15 cellular contexts compared by ENCODE assay signal in the genomic region with DNA sequence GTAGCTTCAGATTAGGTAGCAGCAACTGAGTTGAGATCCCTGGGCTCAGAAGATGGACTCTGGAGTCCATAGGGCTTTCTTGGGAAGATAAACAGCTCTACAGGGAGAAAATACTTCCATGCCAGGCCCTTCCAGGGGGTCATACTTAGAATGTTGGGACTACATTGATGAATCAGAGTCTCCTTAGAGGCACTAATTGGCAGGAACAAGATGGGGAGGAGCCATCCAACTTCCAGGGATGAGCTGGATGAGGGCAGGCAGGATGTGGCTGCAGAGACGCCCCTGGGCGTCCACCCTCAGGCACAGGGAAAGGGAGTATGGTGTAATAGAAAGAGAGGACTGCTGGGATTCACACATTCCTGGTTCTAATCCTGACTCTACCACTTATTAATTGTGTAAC.
DNase-seq lines count a peak whose midpoint lies in the region; ATAC-seq and TF ChIP-seq lines count a peak whose summit lies in the region.
"Had no signal": no experiment of that assay in that cellular context is flagged by ENCODE, and none has a peak within 500 bp of the region (broad histone marks: within the 10 kb centered on the region; RNA-seq: fewer than 3 reads in every experiment).

No MANE protein-coding gene starts in this region.

- H2AFZ ChIP-seq in IMR-90 (replicated peaks; ENCODE audit: low read length, poor library complexity), result no peak overlapping the region

- no peak overlapping the region for H4K91ac ChIP-seq in IMR-90 (ENCODE audit: insufficient read depth, low read depth, low read length)

- H3K4me1 ChIP-seq in IMR-90 (ENCODE audit: control insufficient read depth, insufficient read depth, low read length), result peaks cover 8% of the 10 kb centered on the region
- peaks cover 11% of the 10 kb centered on the region for H3K4me1 ChIP-seq in mucosa of descending colon (ENCODE audit: low read depth)
- no peaks in the 10 kb centered on the region for H3K4me1 ChIP-seq in mesendoderm (ENCODE audit: control insufficient read depth, low read depth, low read length)

- H2BK120ac ChIP-seq in IMR-90 (ENCODE audit: low read depth, low read length) (peak overlapping the region; percentile 50; the same call in 1 of the 2 replicates), mesendoderm (ENCODE audit: low read depth, low read length) (no peak overlapping the region)

- H3K18ac ChIP-seq in IMR-90 (ENCODE audit: low read depth, low read length) (no peak overlapping the region), mesendoderm (ENCODE audit: low read length) (no peak overlapping the region)

- CTCF ChIA-PET in IMR-90 (lab: Yijun Ruan, JAX), result no interaction called here

- H3K27me3 ChIP-seq in IMR-90 (ENCODE audit: control insufficient read depth, insufficient read depth, low read length), result no peaks in the 10 kb centered on the region
- H3K27me3 ChIP-seq in mesendoderm (ENCODE audit: insufficient read depth, low read length, poor library complexity), result no peaks in the 10 kb centered on the region
- H3K27me3 ChIP-seq: thyroid gland had no signal

- H3K36me3 ChIP-seq in IMR-90 (ENCODE audit: control insufficient read depth, insufficient read depth, low read length) (no peaks in the 10 kb centered on the region), mucosa of descending colon (ENCODE audit: low read depth) (no peaks in the 10 kb centered on the region), mesendoderm (ENCODE audit: control insufficient read depth, insufficient read depth, low read length) (no peaks in the 10 kb centered on the region)
- H3K36me3 ChIP-seq: thyroid gland had no signal

- no CpG with 5 or more reads among the region's 2 CpGs for WGBS in IMR-90 (ENCODE audit: extremely low coverage in 2 of 2, insufficient read length in 1 of 2), 2 experiments
- WGBS in mesendoderm (ENCODE audit: extremely low coverage, insufficient coverage, low lambda C conversion rate), result no CpG with 5 or more reads among the region's 2 CpGs

- H3K23ac ChIP-seq in IMR-90 (ENCODE audit: low read depth, low read length), result peak overlapping the region; percentile 25; the same call in 1 of the 2 replicates
- H3K23ac ChIP-seq in mesendoderm (ENCODE audit: low read length), result no peak overlapping the region

- H3K9ac ChIP-seq in IMR-90 (ENCODE audit: low read depth, low read length) (no peak overlapping the region), mesendoderm (ENCODE audit: low read length) (no peak overlapping the region)

- H2AK9ac ChIP-seq in IMR-90 (replicated peaks; ENCODE audit: low read depth, low read length, poor library complexity), result no peak overlapping the region

- TF ChIP-seq POLR2A in IMR-90 (IDR thresholded peaks at IDR 0.05; ENCODE audit: low read depth, low read length), result no peak

- H3K4me2 ChIP-seq in IMR-90 (ENCODE audit: low read depth, low read length) (no peak overlapping the region), mesendoderm (ENCODE audit: low read length) (no peak overlapping the region)

- intact Hi-C loops in IMR-90 (cut with micrococcal nuclease), result loop anchor here (2.0 kb wide), 1 partner anchor 16 kb away; no protein-coding TSS in a partner anchor
- intact Hi-C loops in mucosa of descending colon (cut with DNase I, micrococcal nuclease), result no loop called here

- H3K27ac ChIP-seq in IMR-90 (ENCODE audit: insufficient read depth, low read length) (no peak overlapping the region), mesendoderm (ENCODE audit: low read depth, low read length) (no peak overlapping the region)
- H3K27ac ChIP-seq: thyroid gland had no signal

- H3K9me3 ChIP-seq in IMR-90 (ENCODE audit: control insufficient read depth, insufficient read depth, low read length) (no peaks in the 10 kb centered on the region), mucosa of descending colon (no peaks in the 10 kb centered on the region)
- H3K9me3 ChIP-seq: thyroid gland had no signal

- 0 out of 2 replicates have a peak, but pooled peaks cover 5% of the 10 kb centered on the region for H3K9me1 ChIP-seq in IMR-90 (ENCODE audit: insufficient read depth, low read length)

- in situ Hi-C loops in IMR-90 (cut with MboI; ENCODE audit: low sequenced_read_pairs), result no loop called here

- H2BK15ac ChIP-seq in IMR-90 (ENCODE audit: low read depth, low read length) (peak overlapping the region; percentile 7; the same call in 1 of the 3 replicates), mesendoderm (replicated peaks; ENCODE audit: low read depth) (no peak overlapping the region)

- peak; percentile 57 for ATAC-seq in IMR-90 (ENCODE audit: low read depth)
- peak; percentile 14 for ATAC-seq in mucosa of descending colon
- ATAC-seq in GM18867 (IDR thresholded peaks at IDR 0.05; ENCODE audit: unreplicated experiment), result no peak
- ATAC-seq: HCT116, T-cell had no signal

- no peak for TF ChIP-seq RAD21 in IMR-90 (IDR thresholded peaks at IDR 0.05; ENCODE audit: low read length)

- H3K79me2 ChIP-seq in mesendoderm (ENCODE audit: control insufficient read depth, insufficient read depth, low read length), result no peaks in the 10 kb centered on the region

- BruUV-seq in IMR-90 (replicated peaks; lab: Mats Ljungman, UMichigan), result no TSS peak

- H3K4ac ChIP-seq in IMR-90 (ENCODE audit: low read depth, low read length), result peak overlapping the region; percentile 58
- H3K4ac ChIP-seq in mesendoderm (ENCODE audit: low read depth, low read length), result no peak overlapping the region

- H2BK5ac ChIP-seq in IMR-90 (ENCODE audit: low read depth, low read length, poor library complexity, severe bottlenecking), result no peak overlapping the region
- no peak overlapping the region for H2BK5ac ChIP-seq in mesendoderm (ENCODE audit: low read length)

- H3K79me1 ChIP-seq in IMR-90 (ENCODE audit: low read depth in 1 of 2, low read length in 2 of 2), result peaks cover 4 to 27% of the 10 kb centered on the region in 2 experiments; a peak in 3 of 4 replicates
- H3K79me1 ChIP-seq in mesendoderm (ENCODE audit: low read length), result no peaks in the 10 kb centered on the region

- H3K4me3 ChIP-seq in AG09309 (ENCODE audit: control insufficient read depth, low read depth, low read length), result no peak overlapping the region
- no peak overlapping the region for H3K4me3 ChIP-seq in IMR-90 (ENCODE audit: insufficient read depth, low read depth, low read length)
- no peak overlapping the region for H3K4me3 ChIP-seq in cardiac fibroblast (replicated peaks in 1 of 2; ENCODE audit: low read depth in 2 of 2, low read length in 2 of 2)
- no peak overlapping the region for H3K4me3 ChIP-seq in mucosa of descending colon
- no peak overlapping the region for H3K4me3 ChIP-seq in mesendoderm (ENCODE audit: low read length)
- H3K4me3 ChIP-seq: thyroid gland had no signal

- DNase-seq in AG09309 (ENCODE audit: low read depth), result peak; percentile 48
- DNase-seq in IMR-90, result peak; percentile 33
- peak; percentile 62 to 63 for DNase-seq in cardiac fibroblast (ENCODE audit: low read depth in 2 of 2)
- peak in 2 of 3 donors; percentile 32 to 35 for DNase-seq in mucosa of descending colon
- no peak for DNase-seq in DMS153 treated with DMSO at 0.1 percent for 48 hours (lab: John Stamatoyannopoulos, UW; ENCODE audit: unreplicated experiment)
- no peak for DNase-seq in CD1c-positive myeloid dendritic cell (ENCODE audit: extremely low spot score)
- DNase-seq in mesendoderm, result no peak
- DNase-seq: activated gamma-delta T cell; NCI-H774; stimulated activated CD4-positive, alpha-beta T cell treated with anti-CD3 and anti-CD28 coated beads, Interleukin-4, amount 100 ng/mL, for 1 hour; stimulated activated CD8-positive, alpha-beta memory T cell treated with anti-CD3 and anti-CD28 coated beads, Interleukin-4, amount 100 ng/mL, for 48 hours; T-cell; thyroid gland had no signal

- peak overlapping the region; percentile 73; the same call in 1 of the 2 replicates for H3K14ac ChIP-seq in IMR-90 (replicated peaks; ENCODE audit: low read depth, low read length)

- H4K8ac ChIP-seq in IMR-90 (ENCODE audit: low read depth in 2 of 2, low read length in 2 of 2) (peak overlapping the region in 1 of 2 experiments; percentile 35; a peak in 1 of 4 replicates), mesendoderm (ENCODE audit: low read depth, low read length) (no peak overlapping the region)

- H4K5ac ChIP-seq in IMR-90 (ENCODE audit: low read depth, low read length) (no peak overlapping the region), mesendoderm (ENCODE audit: low read length) (no peak overlapping the region)

- H2BK20ac ChIP-seq in IMR-90 (ENCODE audit: low read depth, low read length), result no peak overlapping the region; the same call in 1 of the 2 replicates

- no peak for TF ChIP-seq CTCF in AG09309 (IDR thresholded peaks at IDR 0.05; ENCODE audit: control insufficient read depth, insufficient read depth, low read depth, low read length, missing control alignments)
- TF ChIP-seq CTCF in IMR-90 (conservative IDR thresholded peaks at IDR 0.05; ENCODE audit: low read depth, low read length), result no peak
- TF ChIP-seq CTCF in cardiac fibroblast (IDR thresholded peaks at IDR 0.05; ENCODE audit: low read depth, low read length), result no peak
- TF ChIP-seq CTCF in mucosa of descending colon (IDR thresholded peaks at IDR 0.05), result no peak

- dilution Hi-C loops in IMR-90 (cut with HindIII; ENCODE audit: low sequenced_read_pairs, unreplicated experiment), result no loop called here

- H2AK5ac ChIP-seq in IMR-90 (ENCODE audit: low read depth, low read length) (no peak overlapping the region), mesendoderm (ENCODE audit: low read length) (no peak overlapping the region)

- H3K56ac ChIP-seq in IMR-90 (ENCODE audit: extremely low read depth, insufficient read depth, low read length) (no peak overlapping the region), mesendoderm (ENCODE audit: low read length) (no peak overlapping the region)

- H4K20me1 ChIP-seq in IMR-90 (ENCODE audit: insufficient read depth, low read length), result no peaks in the 10 kb centered on the region

- POLR2A ChIA-PET in IMR-90 (lab: Charles Lee; ENCODE audit: unreplicated experiment), result no interaction called here

TF ChIP-seq in IMR-90, 13 proteins besides CTCF, POLR2A, EP300 and RAD21:
- no peak for TF ChIP-seq RCOR1 (IDR thresholded peaks at IDR 0.05; ENCODE audit: insufficient replicate concordance, low read length)
- TF ChIP-seq, protein P1, sequence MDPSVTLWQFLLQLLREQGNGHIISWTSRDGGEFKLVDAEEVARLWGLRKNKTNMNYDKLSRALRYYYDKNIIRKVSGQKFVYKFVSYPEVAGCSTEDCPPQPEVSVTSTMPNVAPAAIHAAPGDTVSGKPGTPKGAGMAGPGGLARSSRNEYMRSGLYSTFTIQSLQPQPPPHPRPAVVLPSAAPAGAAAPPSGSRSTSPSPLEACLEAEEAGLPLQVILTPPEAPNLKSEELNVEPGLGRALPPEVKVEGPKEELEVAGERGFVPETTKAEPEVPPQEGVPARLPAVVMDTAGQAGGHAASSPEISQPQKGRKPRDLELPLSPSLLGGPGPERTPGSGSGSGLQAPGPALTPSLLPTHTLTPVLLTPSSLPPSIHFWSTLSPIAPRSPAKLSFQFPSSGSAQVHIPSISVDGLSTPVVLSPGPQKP (IDR thresholded peaks at IDR 0.05; ENCODE audit: borderline replicate concordance, low read depth, low read length), result no peak
- no peak for TF ChIP-seq CEBPB (IDR thresholded peaks at IDR 0.05; ENCODE audit: low read depth, low read length)
- no peak for TF ChIP-seq CHD1 (IDR thresholded peaks at IDR 0.05; ENCODE audit: low read depth, low read length)

Comparison
In these comparisons a context has a peak if more than half of its experiments do, and no peak if none do; other contexts are left out.
1. DNase-seq: peak in AG09309 (single experiment), IMR-90 (single experiment), cardiac fibroblast (2 of 2) and mucosa of descending colon (2 of 3); none in DMS153 treated with DMSO at 0.1 percent for 48 hours (single experiment), CD1c-positive myeloid dendritic cell (single experiment) and mesendoderm (single experiment).